In genomic region chr3:38131621-38132369, GRCh38 we compare ENCODE assay signal across 9 cellular contexts. TPM values are rescaled to one million over a fixed set of nuclear protein-coding genes. Genes with fewer than 3 reads are reported as not detected.
DNase-seq lines count a peak whose midpoint lies in the region; ATAC-seq and TF ChIP-seq lines count a peak whose summit lies in the region.
"Had no signal": no experiment of that assay in that cellular context is flagged by ENCODE, and none has a peak within 500 bp of the region (broad histone marks: within the 10 kb centered on the region; RNA-seq: fewer than 3 reads in every experiment).

No MANE protein-coding gene starts in this region.

- H3K4me3 Mint-ChIP-seq in T-helper 17 cell = no peak overlapping the region
- H3K4me3 Mint-ChIP-seq: dendritic cell treated with granulocyte-macrophage colony-stimulating factor and Interleukin-4, amounts not matched to agents 40 ng/mL and 50 ng/mL, for 4 days had no signal

- no peaks in the 10 kb centered on the region for H3K27me3 Mint-ChIP-seq in T-helper 17 cell
- H3K27me3 Mint-ChIP-seq: dendritic cell treated with granulocyte-macrophage colony-stimulating factor and Interleukin-4, amounts not matched to agents 40 ng/mL and 50 ng/mL, for 4 days had no signal

- peaks cover 40% of the 10 kb centered on the region for H3K4me1 Mint-ChIP-seq in T-helper 17 cell

- H3K27ac Mint-ChIP-seq in T-helper 17 cell = peak overlapping the region; percentile 43
- H3K27ac Mint-ChIP-seq: dendritic cell treated with granulocyte-macrophage colony-stimulating factor and Interleukin-4, amounts not matched to agents 40 ng/mL and 50 ng/mL, for 4 days had no signal

- DNase-seq in ACHN = peak; percentile 27
- DNase-seq in T-helper 17 cell = no peak
- peak; percentile 45 for DNase-seq in fibroblast of villous mesenchyme (ENCODE audit: low read depth)
- no peak for DNase-seq in retina
- DNase-seq in DMS153 treated with DMSO at 0.1 percent for 48 hours (lab: John Stamatoyannopoulos, UW; ENCODE audit: unreplicated experiment) = no peak
- no peak for DNase-seq in GF-D8 (lab: John Stamatoyannopoulos, UW)

- H3K9me3 ChIP-seq in T-helper 17 cell (ENCODE audit: control insufficient read depth, low read length, poor library complexity, severe bottlenecking) = no peaks in the 10 kb centered on the region

- ATAC-seq in T-helper 17 cell (no peak), GM21576 (IDR thresholded peaks at IDR 0.05; ENCODE audit: unreplicated experiment) (no peak)

- H3K36me3 Mint-ChIP-seq in T-helper 17 cell (ENCODE audit: low read depth) = peaks cover 2% of the 10 kb centered on the region

- TF ChIP-seq CTCF in GM12873 (IDR thresholded peaks at IDR 0.05; ENCODE audit: insufficient read depth, low read depth, low read length, missing control alignments) (peak; percentile 52), fibroblast of villous mesenchyme (IDR thresholded peaks at IDR 0.05; ENCODE audit: insufficient read depth, low read depth, low read length) (peak; percentile 71)

- in situ Hi-C loops in ACHN (cut with HindIII; ENCODE audit: low pct_ligation_motif_present, low pct_unique_long_range_greater_than_20kb, low sequenced_read_pairs) = no loop called here

- H3K4me3 ChIP-seq in fibroblast of villous mesenchyme (ENCODE audit: low read depth, low read length) = no peak overlapping the region

RNA-seq across cellular contexts. Expression of gene ACAA1, which starts 5.1 kb away (rescaled TPM):
- total RNA-seq in T-helper 17 cell = 10 to 100 TPM; 78.2 to 79.3 TPM
- total RNA-seq in fibroblast of villous mesenchyme = 18.1 and 20.0 TPM in 2 replicates

RNA-seq across cellular contexts. Expression of gene MYD88, which starts 6.7 kb away (rescaled TPM):
- total RNA-seq in T-helper 17 cell (10 to 100 TPM; 44.0 to 45.5 TPM), fibroblast of villous mesenchyme (6.9 and 10.6 TPM in 2 replicates)

RNA-seq across cellular contexts. Expression of gene OXSR1, which starts 33.5 kb away (rescaled TPM):
- total RNA-seq in T-helper 17 cell (10 to 100 TPM; 39.8 to 51.9 TPM), fibroblast of villous mesenchyme (42.2 and 68.2 TPM in 2 replicates)

Comparison
In these comparisons a context has a peak if more than half of its experiments do, and no peak if none do; other contexts are left out.
1. DNase-seq: peak in ACHN (single experiment) and fibroblast of villous mesenchyme (single experiment); none in T-helper 17 cell (0 of 3), retina (single experiment), DMS153 treated with DMSO at 0.1 percent for 48 hours (single experiment) and GF-D8 (single experiment).